Comparison of ENCODE assay signal across 8 cellular contexts in the genomic region with DNA sequence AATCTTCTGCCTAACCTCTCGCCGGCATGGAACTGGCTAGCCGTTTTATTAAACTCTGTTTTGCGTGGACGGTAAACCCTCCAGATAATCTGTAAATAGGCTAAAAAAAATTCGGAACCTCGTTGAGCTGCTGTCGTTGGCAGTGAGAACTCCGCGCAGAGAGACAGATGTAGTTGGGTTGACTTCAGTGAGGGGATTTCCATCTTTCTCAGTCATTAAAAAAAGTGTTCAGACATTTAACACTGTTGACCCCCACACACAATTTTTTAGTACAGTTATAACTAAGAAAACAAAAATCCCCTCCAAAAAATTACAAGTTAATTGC. TPM values are rescaled to one million over a fixed set of nuclear protein-coding genes. Genes with fewer than 3 reads are reported as not detected.
DNase-seq lines count a peak whose midpoint lies in the region; ATAC-seq and TF ChIP-seq lines count a peak whose summit lies in the region.

No MANE protein-coding gene starts in this region.

- peak; percentile 18 for ATAC-seq in GM19035 (IDR thresholded peaks at IDR 0.05; ENCODE audit: unreplicated experiment)

- no peaks in the 10 kb centered on the region for H3K9me3 Mint-ChIP-seq in IgD-negative memory B cell
- no peaks in the 10 kb centered on the region for H3K9me3 Mint-ChIP-seq in MCF 10A (ENCODE audit: unreplicated experiment)
- H3K9me3 Mint-ChIP-seq in mesothelial cell of epicardium = no peaks in the 10 kb centered on the region

- H3K4me1 Mint-ChIP-seq in IgD-negative memory B cell (peaks cover 23 to 38% (median 28%) of the 10 kb centered on the region in 3 donors), MCF 10A (ENCODE audit: insufficient read depth, unreplicated experiment) (peaks cover 15% of the 10 kb centered on the region), mesothelial cell of epicardium (peaks cover 20% of the 10 kb centered on the region)

- no peaks in the 10 kb centered on the region for H3K27me3 Mint-ChIP-seq in IgD-negative memory B cell
- no peaks in the 10 kb centered on the region for H3K27me3 Mint-ChIP-seq in MCF 10A (ENCODE audit: insufficient read depth, unreplicated experiment)
- H3K27me3 Mint-ChIP-seq in mesothelial cell of epicardium (ENCODE audit: low read depth) = no peaks in the 10 kb centered on the region

- H3K4me3 ChIP-seq in AG09309 (ENCODE audit: control insufficient read depth, low read depth, low read length) = peak overlapping the region; percentile 97

- CTCF ChIA-PET in MCF 10A (lab: Yijun Ruan, JAX) = interaction anchor here (0.7 to 2.0 kb wide), 4 partner anchors 13 to 235 kb away, joined by 3 to 12 read pairs (median 3); no protein-coding TSS in a partner anchor

- TF ChIP-seq CTCF in AG09309 (IDR thresholded peaks at IDR 0.05; ENCODE audit: control insufficient read depth, insufficient read depth, low read depth, low read length, missing control alignments) (no peak), MCF 10A (IDR thresholded peaks at IDR 0.05; ENCODE audit: unreplicated experiment) (no peak), mesothelial cell of epicardium (IDR thresholded peaks at IDR 0.05; ENCODE audit: unreplicated experiment) (no peak)

- POLR2A ChIA-PET in MCF 10A (lab: Yijun Ruan, JAX) = interaction anchor here (0.7 to 2.9 kb wide), 24 partner anchors 9 to 564 kb away, joined by 3 to 18 read pairs (median 4); no protein-coding TSS in a partner anchor

- H3K27ac Mint-ChIP-seq in IgD-negative memory B cell (peak overlapping the region; percentile 96 to 99 (median 98)), MCF 10A (ENCODE audit: low read depth, unreplicated experiment) (peak overlapping the region; percentile 30), mesothelial cell of epicardium (peak overlapping the region; percentile 97)

- intact Hi-C loops in MCF 10A (cut with micrococcal nuclease) = no loop called here

- BruUV-seq in MCF 10A (replicated peaks; lab: Mats Ljungman, UMichigan) = TSS peak; percentile 52

- peak overlapping the region; percentile 92 to 99 (median 96) for H3K4me3 Mint-ChIP-seq in IgD-negative memory B cell
- H3K4me3 Mint-ChIP-seq in MCF 10A (ENCODE audit: unreplicated experiment) = peak overlapping the region; percentile 84
- H3K4me3 Mint-ChIP-seq in mesothelial cell of epicardium = peak overlapping the region; percentile 98

- H3K36me3 Mint-ChIP-seq in IgD-negative memory B cell = peaks cover 5% of the 10 kb centered on the region
- H3K36me3 Mint-ChIP-seq in MCF 10A (ENCODE audit: insufficient read depth, unreplicated experiment) = peaks cover 43% of the 10 kb centered on the region
- H3K36me3 Mint-ChIP-seq in mesothelial cell of epicardium = peaks cover 18% of the 10 kb centered on the region

- DNase-seq in AG09309 (ENCODE audit: low read depth) = no peak
- DNase-seq in MCF 10A (ENCODE audit: unreplicated experiment) = no peak
- DNase-seq in mesothelial cell of epicardium (ENCODE audit: low spot score in 2 of 2, unreplicated experiment in 2 of 2) = no peak
- no peak for DNase-seq in T1000 (lab: John Stamatoyannopoulos, UW)
- no peak for DNase-seq in AG20443 (ENCODE audit: low spot score)
- DNase-seq in NCI-H345 (lab: John Stamatoyannopoulos, UW) = no peak

RNA-seq across cellular contexts. Expression of a gene that starts 0.5 kb away (rescaled TPM):
- polyA plus RNA-seq in IgD-negative memory B cell = 304 TPM
- total RNA-seq in MCF 10A (2022) (419 and 450 TPM in 2 replicates), mesothelial cell of epicardium (187 to 207 TPM (median 200 TPM) in 3 replicates)

RNA-seq across cellular contexts. Expression of a gene that starts 21.3 kb away (rescaled TPM):
- polyA plus RNA-seq in IgD-negative memory B cell = not detected
- total RNA-seq in MCF 10A (2022) (0.98 and 2.7 TPM in 2 replicates), mesothelial cell of epicardium (2.0 to 2.3 TPM (median 2.2 TPM) in 3 replicates)

Comparison
In these comparisons a context has a peak if more than half of its experiments do, and no peak if none do; other contexts are left out.
1. H3K27ac Mint-ChIP-seq: peak in every context shown above with its lines; median percentile 98 in IgD-negative memory B cell; 97 in mesothelial cell of epicardium; 30 in MCF 10A.